In the genomic region with DNA sequence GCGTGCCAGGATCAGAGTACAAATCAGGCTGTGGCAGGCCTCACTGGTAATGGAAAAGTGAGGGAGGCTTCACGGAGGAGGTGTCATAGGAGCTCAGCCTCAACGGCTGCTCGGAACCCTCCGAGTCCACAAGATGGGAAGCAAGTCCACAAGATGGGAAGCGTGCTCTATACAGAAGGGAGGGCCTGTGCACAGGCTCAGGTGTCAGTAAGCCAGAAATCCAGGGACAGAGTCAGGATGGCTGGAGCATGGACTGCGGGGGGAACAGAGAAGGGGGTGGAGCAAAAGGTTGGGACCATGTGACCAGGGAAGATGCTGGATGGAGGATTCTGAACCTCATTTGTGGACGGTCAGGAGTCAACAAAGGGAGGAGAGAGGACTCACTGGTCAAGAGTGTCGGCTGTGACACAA, we compare ENCODE assay signal across 1 cellular context.
TF ChIP-seq lines count a peak whose summit lies in the region.

No MANE protein-coding gene starts in this region.

TF ChIP-seq in H1, 55 proteins besides CTCF, POLR2A, EP300 and RAD21:
- TF ChIP-seq SP1 (IDR thresholded peaks at IDR 0.05; ENCODE audit: low read depth, low read length) (peak; percentile 87), CTBP2 (IDR thresholded peaks at IDR 0.05; ENCODE audit: borderline replicate concordance, insufficient read depth, insufficient read length, low read length) (no peak), TAF1 (IDR thresholded peaks at IDR 0.05; ENCODE audit: low read depth, low read length) (0 out of 2 replicates have a peak, but pooled peaks have one; percentile 25), CBX5 (IDR thresholded peaks at IDR 0.05; ENCODE audit: low read depth, low read length) (no peak), CREB1 (IDR thresholded peaks at IDR 0.05) (0 out of 2 replicates have a peak, but pooled peaks have one; percentile 14), KDM5A (IDR thresholded peaks at IDR 0.05; ENCODE audit: low read length) (no peak), BRCA1 (IDR thresholded peaks at IDR 0.05; ENCODE audit: low read depth, low read length) (no peak), ZNF274 (IDR thresholded peaks at IDR 0.05; ENCODE audit: borderline replicate concordance, extremely low read depth, low read length) (no peak), FOSL1 (IDR thresholded peaks at IDR 0.05; ENCODE audit: insufficient read depth, low read depth, low read length) (no peak), SP4 (IDR thresholded peaks at IDR 0.05; ENCODE audit: low read length) (no peak), CHD1 (IDR thresholded peaks at IDR 0.05; ENCODE audit: low read depth, low read length) (no peak), KDM4A (IDR thresholded peaks at IDR 0.05; ENCODE audit: low read depth, low read length, severe bottlenecking) (no peak), RXRA (IDR thresholded peaks at IDR 0.05; ENCODE audit: insufficient read depth, low read depth, low read length) (no peak)
- TF ChIP-seq, protein P1, sequence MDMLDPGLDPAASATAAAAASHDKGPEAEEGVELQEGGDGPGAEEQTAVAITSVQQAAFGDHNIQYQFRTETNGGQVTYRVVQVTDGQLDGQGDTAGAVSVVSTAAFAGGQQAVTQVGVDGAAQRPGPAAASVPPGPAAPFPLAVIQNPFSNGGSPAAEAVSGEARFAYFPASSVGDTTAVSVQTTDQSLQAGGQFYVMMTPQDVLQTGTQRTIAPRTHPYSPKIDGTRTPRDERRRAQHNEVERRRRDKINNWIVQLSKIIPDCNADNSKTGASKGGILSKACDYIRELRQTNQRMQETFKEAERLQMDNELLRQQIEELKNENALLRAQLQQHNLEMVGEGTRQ (IDR thresholded peaks at IDR 0.05; ENCODE audit: low read length) = peak; percentile 58
- TF ChIP-seq, protein P2, sequence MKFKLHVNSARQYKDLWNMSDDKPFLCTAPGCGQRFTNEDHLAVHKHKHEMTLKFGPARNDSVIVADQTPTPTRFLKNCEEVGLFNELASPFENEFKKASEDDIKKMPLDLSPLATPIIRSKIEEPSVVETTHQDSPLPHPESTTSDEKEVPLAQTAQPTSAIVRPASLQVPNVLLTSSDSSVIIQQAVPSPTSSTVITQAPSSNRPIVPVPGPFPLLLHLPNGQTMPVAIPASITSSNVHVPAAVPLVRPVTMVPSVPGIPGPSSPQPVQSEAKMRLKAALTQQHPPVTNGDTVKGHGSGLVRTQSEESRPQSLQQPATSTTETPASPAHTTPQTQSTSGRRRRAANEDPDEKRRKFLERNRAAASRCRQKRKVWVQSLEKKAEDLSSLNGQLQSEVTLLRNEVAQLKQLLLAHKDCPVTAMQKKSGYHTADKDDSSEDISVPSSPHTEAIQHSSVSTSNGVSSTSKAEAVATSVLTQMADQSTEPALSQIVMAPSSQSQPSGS (IDR thresholded peaks at IDR 0.05; ENCODE audit: low read length) = no peak
